Comparison of ENCODE assay signal across 1 cellular context in the genomic region with DNA sequence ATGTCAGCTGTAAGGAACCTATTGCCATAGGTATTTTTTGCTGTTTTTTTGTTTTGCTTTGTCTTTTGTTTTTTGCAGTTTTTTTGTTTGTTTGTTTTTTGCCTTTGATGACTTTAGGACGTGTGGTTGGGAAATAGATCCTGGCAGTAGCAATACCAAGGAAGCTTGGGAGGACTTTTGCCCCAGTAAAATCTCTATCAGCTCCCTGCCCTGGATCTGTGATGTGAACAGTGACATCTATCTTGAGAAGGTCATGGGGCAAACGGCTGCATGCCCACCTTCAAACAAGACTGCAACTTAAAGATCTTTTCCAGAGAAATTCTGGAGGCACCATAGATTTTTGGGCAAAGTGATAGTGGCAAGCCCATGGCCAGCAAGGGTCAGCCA.
TF ChIP-seq lines count a peak whose summit lies in the region.

No MANE protein-coding gene starts in this region.

TF ChIP-seq in A549, 52 proteins besides CTCF, POLR2A, EP300 and RAD21:
- TF ChIP-seq HEYL (CRISPR knock-in tag; IDR thresholded peaks at IDR 0.05) (no peak), POLR2AphosphoS2 (conservative IDR thresholded peaks at IDR 0.05; ENCODE audit: low read length) (no peak), ZSCAN20 (CRISPR knock-in tag; IDR thresholded peaks at IDR 0.05) (no peak), EHF (CRISPR knock-in tag; IDR thresholded peaks at IDR 0.05) (no peak), BCL3 (IDR thresholded peaks at IDR 0.05) (no peak), JUNB (IDR thresholded peaks at IDR 0.05) (no peak), MAFK (IDR thresholded peaks at IDR 0.05; ENCODE audit: partially characterized antibody) (no peak), ZFP36 (IDR thresholded peaks at IDR 0.05; ENCODE audit: borderline replicate concordance, partially characterized antibody) (no peak), ZC3H11A (IDR thresholded peaks at IDR 0.05) (no peak), FOSL2 (IDR thresholded peaks at IDR 0.05) (no peak), FOSL2 (CRISPR knock-in tag; IDR thresholded peaks at IDR 0.05) (no peak), HOXB5 (CRISPR knock-in tag; IDR thresholded peaks at IDR 0.05) (no peak), NFE2L2 (conservative IDR thresholded peaks at IDR 0.05; ENCODE audit: low read length) (no peak), CBX8 (IDR thresholded peaks at IDR 0.05) (no peak), E2F6 (IDR thresholded peaks at IDR 0.05; ENCODE audit: borderline replicate concordance, low read depth) (no peak), SMC3 (IDR thresholded peaks at IDR 0.05) (no peak), HES2 (IDR thresholded peaks at IDR 0.05) (no peak), CBX2 (IDR thresholded peaks at IDR 0.05; ENCODE audit: borderline replicate concordance, low read depth) (no peak), ESRRA (IDR thresholded peaks at IDR 0.05; ENCODE audit: borderline replicate concordance, low read length) (no peak)
